In the genomic region with DNA sequence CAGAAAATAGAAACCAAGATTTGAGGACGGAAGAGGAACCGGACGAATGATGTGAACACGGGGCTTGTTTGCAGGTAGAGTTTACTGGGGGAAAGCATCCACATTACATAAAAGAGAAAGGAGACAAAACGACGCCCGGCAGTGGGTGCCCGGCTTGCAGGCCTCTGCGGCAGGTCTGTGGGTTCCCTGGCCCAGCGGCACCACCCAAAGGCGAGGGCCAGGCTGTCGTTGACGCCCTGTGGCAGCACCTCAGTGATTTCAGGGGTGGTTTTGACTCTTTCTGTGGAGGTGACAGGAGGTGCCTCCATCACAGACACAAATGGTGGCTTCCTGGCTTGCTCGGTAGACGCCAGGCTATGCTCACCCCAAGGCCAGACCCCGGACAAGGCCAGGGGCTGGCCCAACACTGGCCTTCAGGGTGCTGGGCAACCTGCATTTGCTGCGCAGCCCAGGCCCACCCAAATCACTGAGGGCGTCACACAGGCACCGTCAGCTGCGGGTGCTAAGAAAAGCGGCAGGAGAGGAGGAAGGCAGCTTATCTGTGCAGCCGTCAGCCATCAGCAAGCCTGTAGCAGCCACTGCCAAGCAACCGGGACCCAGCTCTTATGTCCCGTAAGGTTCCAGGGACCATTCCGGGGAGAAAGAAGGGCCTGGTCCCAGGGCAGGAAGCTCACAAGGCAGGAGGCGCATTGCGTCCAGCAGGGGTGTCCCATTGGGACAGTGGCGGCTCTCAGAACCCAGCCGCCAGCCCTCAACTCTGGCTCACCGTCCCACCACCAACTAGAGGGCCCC, we compare ENCODE assay signal across 31 cellular contexts.
"Had no signal": no experiment of that assay in that cellular context is flagged by ENCODE, and none has a peak within 500 bp of the region (broad histone marks: within the 10 kb centered on the region; RNA-seq: fewer than 3 reads in every experiment).

No MANE protein-coding gene starts in this region.

- H3K36me3 Mint-ChIP-seq: activated CD4-positive, alpha-beta memory T cell treated with anti-CD3 and anti-CD28 coated beads for 36 hours; activated naive CD4-positive, alpha-beta T cell treated with anti-CD3 and anti-CD28 coated beads, Interleukin-2, amount 10 ng/mL, durations not matched to agents 7 days and 5 days; activated naive CD8-positive, alpha-beta T cell treated with anti-CD3 and anti-CD28 coated beads, Interleukin-2, amount 10 ng/mL, durations not matched to agents 7 days and 5 days; natural killer cell; neural progenitor cell; stimulated activated memory B cell treated with anti-CD40 and anti-IgM and Interleukin-4, amounts not matched to agents 10 μg/mL and 1 μg/mL and 100 μg/mL, for 72 hours had no signal

- H3K36me3 ChIP-seq: esophagus squamous epithelium, lower lobe of right lung, neural progenitor cell, thyroid gland, WERI-Rb-1 had no signal

- H3K27ac Mint-ChIP-seq: activated CD4-positive, alpha-beta memory T cell treated with anti-CD3 and anti-CD28 coated beads for 36 hours; activated CD4-positive, alpha-beta T cell treated with anti-CD3 and anti-CD28 coated beads, Interleukin-2, amount 10 ng/mL, durations not matched to agents 24 days and 14 days; activated naive CD4-positive, alpha-beta T cell treated with anti-CD3 and anti-CD28 coated beads, Interleukin-2, amount 10 ng/mL, durations not matched to agents 7 days and 5 days; activated naive CD8-positive, alpha-beta T cell treated with anti-CD3 and anti-CD28 coated beads, Interleukin-2, amount 10 ng/mL, durations not matched to agents 7 days and 5 days; dendritic cell treated with granulocyte-macrophage colony-stimulating factor and Interleukin-4, amounts not matched to agents 40 ng/mL and 50 ng/mL, for 4 days; natural killer cell; neural progenitor cell; stimulated activated memory B cell treated with anti-CD40 and anti-IgM and Interleukin-4, amounts not matched to agents 10 μg/mL and 1 μg/mL and 100 μg/mL, for 72 hours; T-helper 1 cell treated with Interleukin-12 subunit alpha and Interleukin-12 subunit beta and Interleukin-4 antibody, amounts not matched to agents 30 μg/mL and 1 μg/mL, for 36 hours had no signal

- DNase-seq: activated CD4-positive, alpha-beta memory T cell treated with anti-CD3 and anti-CD28 coated beads for 36 hours; activated CD4-positive, alpha-beta T cell treated with anti-CD3 and anti-CD28 coated beads, Interleukin-2, amount 10 ng/mL, durations not matched to agents 24 days and 14 days; activated CD4-positive, CD25-positive, alpha-beta regulatory T cell treated with anti-CD3 and anti-CD28 coated beads, Interleukin-2, amount 50 U/mL, for 72 hours; activated gamma-delta T cell; activated naive CD4-positive, alpha-beta T cell treated with anti-CD3 and anti-CD28 coated beads, Interleukin-2, amount 10 ng/mL, durations not matched to agents 7 days and 5 days; activated naive CD8-positive, alpha-beta T cell treated with anti-CD3 and anti-CD28 coated beads, Interleukin-2, amount 10 ng/mL, durations not matched to agents 7 days and 5 days; activated T-cell treated with anti-CD3 and anti-CD28 coated beads, Interleukin-2, amount 50 U/mL, for 1 hour; central memory CD4-positive, alpha-beta T cell; esophagus squamous epithelium; foreskin melanocyte; islet precursor cell; lower lobe of right lung; mesenchymal stem cell; natural killer cell; SK-N-SH; small intestine; stimulated activated CD4-positive, alpha-beta T cell treated with anti-CD3 and anti-CD28 coated beads, Interleukin-1b, Interleukin-23, amount 100 ng/mL, for 48 hours; stimulated activated CD4-positive, alpha-beta T cell treated with anti-CD3 and anti-CD28 coated beads, Interleukin-4, amount 100 ng/mL, for 4 hours; stimulated activated CD8-positive, alpha-beta memory T cell treated with anti-CD3 and anti-CD28 coated beads, Interleukin-4, amount 100 ng/mL, for 48 hours; stimulated activated naive CD8-positive, alpha-beta T cell treated with anti-CD3 and anti-CD28 coated beads, Interleukin-15, amount 100 ng/mL, for 72 hours; substantia nigra; SW 1271; T-helper 9 cell; thyroid gland; WERI-Rb-1 had no signal

- ATAC-seq: natural killer cell; sciatic nerve; stimulated activated memory B cell treated with anti-CD40 and anti-IgM and Interleukin-4, amounts not matched to agents 10 μg/mL and 1 μg/mL and 100 μg/mL, for 72 hours; stimulated activated naive CD8-positive, alpha-beta T cell treated with anti-CD3 and anti-CD28 coated beads, Interleukin-15, amount 100 ng/mL, for 72 hours had no signal

- H3K27me3 ChIP-seq: thyroid gland had no signal

- H3K4me1 ChIP-seq: esophagus squamous epithelium, lower lobe of right lung, neural progenitor cell, thyroid gland had no signal

- H3K9me3 ChIP-seq: esophagus squamous epithelium, thyroid gland had no signal

- H3K27ac ChIP-seq: epithelial cell of prostate, esophagus squamous epithelium, lower lobe of right lung, neural progenitor cell, thyroid gland, WERI-Rb-1 had no signal

- H3K4me3 ChIP-seq: esophagus squamous epithelium, lower lobe of right lung, neural progenitor cell, thyroid gland had no signal

- H3K9me3 Mint-ChIP-seq: activated CD4-positive, alpha-beta T cell treated with anti-CD3 and anti-CD28 coated beads, Interleukin-2, amount 10 ng/mL, durations not matched to agents 24 days and 14 days; activated naive CD8-positive, alpha-beta T cell treated with anti-CD3 and anti-CD28 coated beads, Interleukin-2, amount 10 ng/mL, durations not matched to agents 7 days and 5 days; dendritic cell treated with granulocyte-macrophage colony-stimulating factor and Interleukin-4, amounts not matched to agents 40 ng/mL and 50 ng/mL, for 4 days; T-helper 1 cell treated with Interleukin-12 subunit alpha and Interleukin-12 subunit beta and Interleukin-4 antibody, amounts not matched to agents 30 μg/mL and 1 μg/mL, for 36 hours had no signal

- H3K4me3 Mint-ChIP-seq: activated CD4-positive, alpha-beta memory T cell treated with anti-CD3 and anti-CD28 coated beads for 36 hours; activated CD4-positive, alpha-beta T cell treated with anti-CD3 and anti-CD28 coated beads, Interleukin-2, amount 10 ng/mL, durations not matched to agents 24 days and 14 days; activated naive CD4-positive, alpha-beta T cell treated with anti-CD3 and anti-CD28 coated beads, Interleukin-2, amount 10 ng/mL, durations not matched to agents 7 days and 5 days; activated naive CD8-positive, alpha-beta T cell treated with anti-CD3 and anti-CD28 coated beads, Interleukin-2, amount 10 ng/mL, durations not matched to agents 7 days and 5 days; dendritic cell treated with granulocyte-macrophage colony-stimulating factor and Interleukin-4, amounts not matched to agents 40 ng/mL and 50 ng/mL, for 4 days; natural killer cell; neural progenitor cell; stimulated activated memory B cell treated with anti-CD40 and anti-IgM and Interleukin-4, amounts not matched to agents 10 μg/mL and 1 μg/mL and 100 μg/mL, for 72 hours; stimulated activated naive CD8-positive, alpha-beta T cell treated with anti-CD3 and anti-CD28 coated beads, Interleukin-15, amount 100 ng/mL, for 72 hours; T-helper 1 cell treated with Interleukin-12 subunit alpha and Interleukin-12 subunit beta and Interleukin-4 antibody, amounts not matched to agents 30 μg/mL and 1 μg/mL, for 36 hours had no signal

- H3K4me1 Mint-ChIP-seq: activated CD4-positive, alpha-beta T cell treated with anti-CD3 and anti-CD28 coated beads, Interleukin-2, amount 10 ng/mL, durations not matched to agents 24 days and 14 days; activated naive CD4-positive, alpha-beta T cell treated with anti-CD3 and anti-CD28 coated beads, Interleukin-2, amount 10 ng/mL, durations not matched to agents 7 days and 5 days; activated naive CD8-positive, alpha-beta T cell treated with anti-CD3 and anti-CD28 coated beads, Interleukin-2, amount 10 ng/mL, durations not matched to agents 7 days and 5 days; natural killer cell; stimulated activated memory B cell treated with anti-CD40 and anti-IgM and Interleukin-4, amounts not matched to agents 10 μg/mL and 1 μg/mL and 100 μg/mL, for 72 hours; stimulated activated naive CD8-positive, alpha-beta T cell treated with anti-CD3 and anti-CD28 coated beads, Interleukin-15, amount 100 ng/mL, for 72 hours had no signal

- H3K27me3 Mint-ChIP-seq: activated CD4-positive, alpha-beta T cell treated with anti-CD3 and anti-CD28 coated beads, Interleukin-2, amount 10 ng/mL, durations not matched to agents 24 days and 14 days; activated naive CD4-positive, alpha-beta T cell treated with anti-CD3 and anti-CD28 coated beads, Interleukin-2, amount 10 ng/mL, durations not matched to agents 7 days and 5 days; dendritic cell treated with granulocyte-macrophage colony-stimulating factor and Interleukin-4, amounts not matched to agents 40 ng/mL and 50 ng/mL, for 4 days had no signal
